Comparison of ENCODE assay signal across 8 cellular contexts in genomic region chr14:22767323-22767589, GRCh38. TPM values are rescaled to one million over a fixed set of nuclear protein-coding genes. Genes with fewer than 3 reads are reported as not detected.
DNase-seq lines count a peak whose midpoint lies in the region; ATAC-seq and TF ChIP-seq lines count a peak whose summit lies in the region.

No MANE protein-coding gene starts in this region.

- H3K27ac ChIP-seq in SJCRH30 (peak overlapping the region; percentile 77), gastroesophageal sphincter (peak overlapping the region; percentile 73 to 87 (median 85)), spleen (peak overlapping the region; percentile 78 to 93 (median 88))

- TF ChIP-seq CTCF in gastroesophageal sphincter (IDR thresholded peaks at IDR 0.05) (no peak), spleen (IDR thresholded peaks at IDR 0.05 in 8 of 11, conservative IDR thresholded peaks at IDR 0.05 in 3 of 11) (no peak)

- WGBS in gastroesophageal sphincter (ENCODE audit: low coverage in 1 of 2), 2 donors = 2 to 3% methylated on average over 5 to 6 of the region's 6 CpGs
- 2 to 5% (median 4%) methylated on average over 6 of the region's 6 CpGs for WGBS in spleen, 5 donors

- H3K9me3 ChIP-seq in SJCRH30 (replicated peaks) (no peaks in the 10 kb centered on the region), gastroesophageal sphincter (peaks cover 0 to 4% (median 0%) of the 10 kb centered on the region in 3 donors), spleen (peaks cover 0 to 7% (median 4%) of the 10 kb centered on the region in 8 donors)

- no peaks in the 10 kb centered on the region for H3K27me3 ChIP-seq in SJCRH30
- no peaks in the 10 kb centered on the region for H3K27me3 ChIP-seq in gastroesophageal sphincter
- no peaks in the 10 kb centered on the region for H3K27me3 ChIP-seq in spleen (replicated peaks in 1 of 7)

- peaks cover 5% of the 10 kb centered on the region; the same call in 1 of the 2 replicates for H3K4me1 ChIP-seq in SJCRH30
- peaks cover 5 to 25% (median 16%) of the 10 kb centered on the region in 3 donors for H3K4me1 ChIP-seq in gastroesophageal sphincter
- peaks cover 17 to 49% (median 35%) of the 10 kb centered on the region in 6 donors for H3K4me1 ChIP-seq in spleen

- no peak for ATAC-seq in gastroesophageal sphincter

- DNase-seq in NCI-H2107 (lab: John Stamatoyannopoulos, UW) (peak; percentile 10), NCI-H2107 treated with DMSO at 0.1 percent for 48 hours (lab: John Stamatoyannopoulos, UW; ENCODE audit: unreplicated experiment) (no peak), SJCRH30 (no peak), spleen (no peak), medulla oblongata (ENCODE audit: extremely low spot score) (no peak), NCI-H1417 treated with DMSO at 0.1 percent for 48 hours (lab: John Stamatoyannopoulos, UW) (no peak), amygdala (lab: John Stamatoyannopoulos, UW) (no peak)

- no peak for TF ChIP-seq EP300 in gastroesophageal sphincter (IDR thresholded peaks at IDR 0.05)

- peak overlapping the region; percentile 85 for H3K4me3 ChIP-seq in SJCRH30
- H3K4me3 ChIP-seq in gastroesophageal sphincter = peak overlapping the region; percentile 73 to 94
- H3K4me3 ChIP-seq in spleen = peak overlapping the region; percentile 85 to 100 (median 95)

- TF ChIP-seq POLR2A in gastroesophageal sphincter (IDR thresholded peaks at IDR 0.05) = no peak
- TF ChIP-seq POLR2A in spleen (IDR thresholded peaks at IDR 0.05) = no peak

- H3K36me3 ChIP-seq in SJCRH30 (peaks cover 42% of the 10 kb centered on the region), gastroesophageal sphincter (peaks cover 10 to 48% of the 10 kb centered on the region in 2 donors), spleen (peaks cover 7 to 46% (median 41%) of the 10 kb centered on the region in 6 donors)

- intact Hi-C loops in spleen (cut with DNase I; ENCODE audit: low total_unique reads) = no loop called here

RNA-seq across cellular contexts. Expression of gene OXA1L, which starts 0.8 kb away (rescaled TPM):
- total RNA-seq in SJCRH30 (2014; rRNA removed; shearing (Covaris generic)) = 134 and 145 TPM in 2 replicates
- 10 to 100 TPM; 47.1 to 89.0 (median 72.7) TPM for total RNA-seq in gastroesophageal sphincter
- 100 to 1,000 TPM in 6 of 7 donors, 10 to 100 TPM in 1; 88.6 to 133 (median 110) TPM for total RNA-seq in spleen
- polyA plus RNA-seq in spleen = 100 to 1,000 TPM in 1 of 3 donors, 10 to 100 TPM in 2; 73.5 to 110 (median 96.2) TPM

RNA-seq across cellular contexts. Expression of gene SLC7A7, which starts 48.0 kb away (rescaled TPM):
- 46.2 and 47.8 TPM in 2 replicates for total RNA-seq in SJCRH30 (2014; rRNA removed; shearing (Covaris generic))
- total RNA-seq in gastroesophageal sphincter (10 to 100 TPM in 3 of 4 donors, 1 to 10 TPM in 1; 8.1 to 36.6 (median 23.4) TPM), spleen (100 to 1,000 TPM in 4 of 7 donors, 10 to 100 TPM in 3; 56.4 to 165 (median 112) TPM)
- polyA plus RNA-seq in spleen = 10 to 100 TPM; 34.2 to 46.5 (median 35.3) TPM
